ENCODE assay signal across 8 cellular contexts in genomic region chr19:53520547-53521372, GRCh38. TPM values are rescaled to one million over a fixed set of nuclear protein-coding genes. Genes with fewer than 3 reads are reported as not detected.
A peak's percentile ranks its signal among the peaks of the same experiment; 100 is the strongest.
DNase-seq lines count a peak whose midpoint lies in the region; ATAC-seq and TF ChIP-seq lines count a peak whose summit lies in the region.

No MANE protein-coding gene starts in this region.

- H3K4me1 Mint-ChIP-seq in neural progenitor cell, result peaks cover 16% of the 10 kb centered on the region

- peaks cover 15% of the 10 kb centered on the region for H3K36me3 ChIP-seq in neural progenitor cell
- no peaks in the 10 kb centered on the region for H3K36me3 ChIP-seq in stomach smooth muscle (ENCODE audit: control insufficient read depth in 2 of 2, insufficient read depth in 2 of 2, low read length in 2 of 2)

- H3K4me1 ChIP-seq in neural progenitor cell (peaks cover 9% of the 10 kb centered on the region), stomach smooth muscle (ENCODE audit: control insufficient read depth, insufficient read depth, low read length) (peaks cover 13% of the 10 kb centered on the region)

- peaks cover 6% of the 10 kb centered on the region for H3K9me3 ChIP-seq in neural progenitor cell (ENCODE audit: low read depth)
- no peaks in the 10 kb centered on the region for H3K9me3 ChIP-seq in stomach smooth muscle (ENCODE audit: control insufficient read depth in 2 of 2, low read length in 2 of 2)

- peaks cover 3% of the 10 kb centered on the region for H3K27me3 Mint-ChIP-seq in neural progenitor cell (ENCODE audit: insufficient read depth, low read depth)

- DNase-seq in DMS53 (lab: John Stamatoyannopoulos, UW), result peak; percentile 99
- peak; percentile 96 for DNase-seq in Jurkat, Clone E6-1 (ENCODE audit: low read depth, low spot score)
- peak; percentile 98 for DNase-seq in SHP77 (lab: John Stamatoyannopoulos, UW)
- DNase-seq in activated gamma-delta T cell treated with anti-CD3 and anti-CD28 coated beads, Interleukin-2, amount 50 U/mL, for 16 hours (ENCODE audit: low read depth), result peak; percentile 83
- peak; percentile 96 for DNase-seq in foreskin melanocyte
- peak; percentile 98 for DNase-seq in neural progenitor cell (ENCODE audit: low spot score)

- peak overlapping the region; percentile 100 for H3K4me3 Mint-ChIP-seq in neural progenitor cell

- peaks cover 7% of the 10 kb centered on the region for H3F3A ChIP-seq in neural progenitor cell (ENCODE audit: low read depth)

- peak overlapping the region; percentile 90 for H3K4me3 ChIP-seq in Jurkat, Clone E6-1 (ENCODE audit: low read length)
- H3K4me3 ChIP-seq in neural progenitor cell (peak overlapping the region; percentile 98), stomach smooth muscle (ENCODE audit: low read length in 2 of 2) (peak overlapping the region; percentile 80 to 84)

- no peaks in the 10 kb centered on the region for H4K20me1 ChIP-seq in neural progenitor cell (ENCODE audit: low read depth)

- no peak overlapping the region for H3K27ac ChIP-seq in neural progenitor cell
- H3K27ac ChIP-seq in stomach smooth muscle (ENCODE audit: low read length), result peak overlapping the region; percentile 92

- peaks cover 46% of the 10 kb centered on the region for H3K79me2 ChIP-seq in neural progenitor cell (ENCODE audit: low read depth)

- H2AFZ ChIP-seq in neural progenitor cell (replicated peaks), result peak overlapping the region; percentile 98

- H3K27me3 ChIP-seq in neural progenitor cell, result no peaks in the 10 kb centered on the region
- H3K27me3 ChIP-seq in stomach smooth muscle (ENCODE audit: control insufficient read depth in 1 of 2, insufficient read depth in 2 of 2, low read length in 2 of 2), result no peaks in the 10 kb centered on the region

- peaks cover 34% of the 10 kb centered on the region for H3K36me3 Mint-ChIP-seq in neural progenitor cell

- peaks cover 26% of the 10 kb centered on the region for H3K9me3 Mint-ChIP-seq in neural progenitor cell

- H3K27ac Mint-ChIP-seq in neural progenitor cell, result peak overlapping the region; percentile 76

- H3K4me2 ChIP-seq in neural progenitor cell, result peak overlapping the region; percentile 93

- peak; percentile 91 for ATAC-seq in GM21576 (IDR thresholded peaks at IDR 0.05; ENCODE audit: unreplicated experiment)

- TF ChIP-seq CTCF in neural progenitor cell (IDR thresholded peaks at IDR 0.05), result no peak

- H3K9ac ChIP-seq in neural progenitor cell (peak overlapping the region; percentile 50), stomach smooth muscle (ENCODE audit: low read length in 2 of 2) (peak overlapping the region; percentile 60)

RNA-seq across cellular contexts. Expression of gene ZNF331, which starts 17.2 kb away (rescaled TPM):
- polyA plus RNA-seq in Jurkat, Clone E6-1 (2012; ENCODE audit: insufficient read depth, insufficient read length), result 6.0 TPM
- total RNA-seq in neural progenitor cell (ENCODE audit: low replicate concordance), result 44.2 and 68.5 TPM in 2 replicates

RNA-seq across cellular contexts. Expression of gene ZNF813, which starts 53.2 kb away (rescaled TPM):
- polyA plus RNA-seq in Jurkat, Clone E6-1 (2012; ENCODE audit: insufficient read depth, insufficient read length), result 1.1 TPM
- 14.2 and 24.3 TPM in 2 replicates for total RNA-seq in neural progenitor cell (ENCODE audit: low replicate concordance)
